Comparison of ENCODE assay signal across 7 cellular contexts in genomic region chr3:129626744-129627349, GRCh38. TPM values are rescaled to one million over a fixed set of nuclear protein-coding genes. Genes with fewer than 3 reads are reported as not detected.
DNase-seq lines count a peak whose midpoint lies in the region; ATAC-seq and TF ChIP-seq lines count a peak whose summit lies in the region.

No MANE protein-coding gene starts in this region.

- H3K27ac ChIP-seq in KMS-11 (peak overlapping the region; percentile 50), smooth muscle cell (ENCODE audit: low read depth) (peak overlapping the region; percentile 83)

- peaks cover 13% of the 10 kb centered on the region for H3F3A ChIP-seq in smooth muscle cell (ENCODE audit: low read depth)

- peak; percentile 6 for TF ChIP-seq CTCF in GM12873 (IDR thresholded peaks at IDR 0.05; ENCODE audit: insufficient read depth, low read depth, low read length, missing control alignments)
- no peak for TF ChIP-seq CTCF in KMS-11 (conservative IDR thresholded peaks at IDR 0.05; ENCODE audit: low read depth, low read length)
- TF ChIP-seq CTCF in smooth muscle cell (IDR thresholded peaks at IDR 0.05; ENCODE audit: borderline replicate concordance, insufficient read depth, poor library complexity, severe bottlenecking) = no peak

- under 1% methylated on average over 20 of the region's 49 CpGs for WGBS in smooth muscle cell (ENCODE audit: low lambda C conversion rate)

- H3K4me2 ChIP-seq in KMS-11 (peak overlapping the region; percentile 96), smooth muscle cell (peak overlapping the region; percentile 82)

- H3K36me3 ChIP-seq in KMS-11 (ENCODE audit: insufficient read depth) (no peaks in the 10 kb centered on the region), smooth muscle cell (ENCODE audit: low read depth) (no peaks in the 10 kb centered on the region)

- H3K27me3 ChIP-seq in KMS-11 (ENCODE audit: insufficient read depth, low read depth) = no peaks in the 10 kb centered on the region
- no peaks in the 10 kb centered on the region for H3K27me3 ChIP-seq in smooth muscle cell (ENCODE audit: low read depth)

- H3K9ac ChIP-seq in KMS-11 (peak overlapping the region; percentile 86), smooth muscle cell (ENCODE audit: low read depth) (peak overlapping the region; percentile 70)

- H3K4me1 ChIP-seq in KMS-11 (ENCODE audit: low read depth, poor library complexity, severe bottlenecking) (peaks cover 11% of the 10 kb centered on the region), smooth muscle cell (ENCODE audit: low read depth) (peaks cover 13% of the 10 kb centered on the region)

- DNase-seq in T-helper 9 cell (peak; percentile 45), T47D (ENCODE audit: low read depth in 1 of 2, low spot score in 1 of 2) (peak; percentile 87 to 89), iPS-NIHi7 (ENCODE audit: extremely low spot score) (peak; percentile 95), smooth muscle cell (lab: John Stamatoyannopoulos, UW; ENCODE audit: unreplicated experiment) (peak; percentile 54)

- H3K4me3 ChIP-seq in KMS-11 (IDR thresholded peaks at IDR 0.05; ENCODE audit: insufficient read depth, low read depth, low read length) (peak overlapping the region; percentile 88), smooth muscle cell (peak overlapping the region; percentile 59)

- H3K9me3 ChIP-seq in smooth muscle cell (replicated peaks; ENCODE audit: low read depth) = no peaks in the 10 kb centered on the region

- H2AFZ ChIP-seq in KMS-11 (ENCODE audit: low read depth) (peak overlapping the region; percentile 96), smooth muscle cell (ENCODE audit: low read depth) (peak overlapping the region; percentile 78)

- in situ Hi-C loops in T47D (cut with HindIII; ENCODE audit: low pct_unique_long_range_greater_than_20kb, low sequenced_read_pairs) = no loop called here

- peak; percentile 94 for ATAC-seq in GM21825 (IDR thresholded peaks at IDR 0.05; ENCODE audit: unreplicated experiment)

- H4K20me1 ChIP-seq in KMS-11 (ENCODE audit: insufficient read depth) (no peaks in the 10 kb centered on the region), smooth muscle cell (ENCODE audit: low read depth) (no peaks in the 10 kb centered on the region)

- H3K79me2 ChIP-seq in KMS-11 (ENCODE audit: insufficient read depth, low read depth) (no peaks in the 10 kb centered on the region), smooth muscle cell (ENCODE audit: low read depth) (no peaks in the 10 kb centered on the region)

RNA-seq across cellular contexts. Expression of gene PLXND1, which starts 20.4 kb away (rescaled TPM):
- total RNA-seq in smooth muscle cell = 71.2 and 94.3 TPM in 2 replicates
- 75.8 and 130 TPM in 2 replicates for polyA plus RNA-seq in smooth muscle cell

Comparison
In these comparisons a context has a peak if more than half of its experiments do, and no peak if none do; other contexts are left out.
1. Peak in every context shown above with its lines: DNase-seq, ATAC-seq, H3K4me3 ChIP-seq and H3K27ac ChIP-seq.
2. DNase-seq: peak in every context shown above with its lines; median percentile 95 in iPS-NIHi7; 88 in T47D; 54 in smooth muscle cell; 45 in T-helper 9 cell.